In the genomic region with DNA sequence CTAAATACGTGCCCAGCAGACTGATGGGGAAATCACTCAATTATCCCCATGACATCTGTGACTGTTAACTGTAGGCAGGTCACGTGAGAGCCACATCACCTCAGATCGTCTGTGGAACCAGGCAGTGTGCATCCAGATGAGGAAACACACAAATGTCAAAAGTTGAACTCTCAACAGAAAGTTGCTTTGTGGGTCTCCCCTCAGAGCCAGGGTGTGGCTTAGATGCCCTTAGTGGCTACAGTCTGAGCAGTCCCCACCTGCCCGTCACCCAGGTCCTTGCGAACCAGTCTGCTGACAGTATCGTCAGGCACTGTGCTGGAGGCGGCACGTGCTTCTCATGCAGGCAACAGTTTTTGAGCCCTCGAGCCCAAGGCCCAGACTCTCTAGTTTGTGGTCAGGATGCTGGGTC, we compare ENCODE assay signal across 17 cellular contexts. TPM values are rescaled to one million over a fixed set of nuclear protein-coding genes. Genes with fewer than 3 reads are reported as not detected.
A peak's percentile ranks its signal among the peaks of the same experiment; 100 is the strongest.
DNase-seq lines count a peak whose midpoint lies in the region; ATAC-seq lines count a peak whose summit lies in the region.
"Had no signal": no experiment of that assay in that cellular context is flagged by ENCODE, and none has a peak within 500 bp of the region (broad histone marks: within the 10 kb centered on the region; RNA-seq: fewer than 3 reads in every experiment).

No MANE protein-coding gene starts in this region.

- no peak for ATAC-seq in activated T-cell treated with anti-CD3 and anti-CD28 coated beads, Interleukin-2, amount 50 U/mL, for 4 hours
- no peak for ATAC-seq in activated naive CD8-positive, alpha-beta T cell treated with anti-CD3 and anti-CD28 coated beads, Interleukin-2, amount 10 ng/mL, durations not matched to agents 7 days and 5 days (ENCODE audit: low read depth)
- peak; percentile 53 to 60 for ATAC-seq in stimulated activated naive B cell treated with anti-CD40 and anti-IgM and Interleukin-4, amounts not matched to agents 10 μg/mL and 1 μg/mL and 100 μg/mL, for 72 hours (replicated peaks)
- no peak for ATAC-seq in GM19452 (IDR thresholded peaks at IDR 0.05; ENCODE audit: unreplicated experiment)
- ATAC-seq: heart left ventricle, K562, Right ventricle myocardium inferior had no signal

- POLR2A ChIA-PET in activated naive CD8-positive, alpha-beta T cell treated with anti-CD3 and anti-CD28 coated beads, Interleukin-2, amount 10 ng/mL, durations not matched to agents 7 days and 5 days (lab: Charles Lee) = interaction anchor here (1.6 to 3.8 kb wide), 3 partner anchors 9 to 11 kb away, joined by 4 to 62 read pairs (median 39); partner anchors contain the start of genes HCFC1 and TMEM187

- DNase-seq in activated T-cell treated with anti-CD3 and anti-CD28 coated beads, Interleukin-2, amount 50 U/mL, for 4 hours = no peak
- no peak for DNase-seq in activated T-cell treated with anti-CD3 and anti-CD28 coated beads for 4 hours
- peak; percentile 48 for DNase-seq in NOMO-1 treated with DMSO at 0.1 percent for 48 hours (lab: John Stamatoyannopoulos, UW; ENCODE audit: unreplicated experiment)
- DNase-seq in activated naive CD8-positive, alpha-beta T cell treated with anti-CD3 and anti-CD28 coated beads, Interleukin-2, amount 10 ng/mL, durations not matched to agents 7 days and 5 days = peak; percentile 32
- peak; percentile 44 for DNase-seq in stimulated activated naive B cell treated with anti-CD40 and anti-IgM and Interleukin-4, amounts not matched to agents 10 μg/mL and 1 μg/mL and 100 μg/mL, for 72 hours
- DNase-seq in hypothalamus (lab: John Stamatoyannopoulos, UW) = no peak
- DNase-seq in NCI-H1694 treated with DMSO at 0.1 percent for 48 hours (lab: John Stamatoyannopoulos, UW) = no peak
- DNase-seq: anterior cingulate cortex, colonic mucosa, DMS153, heart left ventricle, kidney glomerular epithelial cell, NCI-H2029, NCI-H82 had no signal

- no peaks in the 10 kb centered on the region for H3K27me3 Mint-ChIP-seq in activated T-cell treated with anti-CD3 and anti-CD28 coated beads, Interleukin-2, amount 50 U/mL, for 4 hours (ENCODE audit: low read depth)
- H3K27me3 Mint-ChIP-seq in activated naive CD8-positive, alpha-beta T cell treated with anti-CD3 and anti-CD28 coated beads, Interleukin-2, amount 10 ng/mL, durations not matched to agents 7 days and 5 days = no peaks in the 10 kb centered on the region
- H3K27me3 Mint-ChIP-seq in stimulated activated naive B cell treated with anti-CD40 and anti-IgM and Interleukin-4, amounts not matched to agents 10 μg/mL and 1 μg/mL and 100 μg/mL, for 72 hours = no peaks in the 10 kb centered on the region

- peak overlapping the region; percentile 99 for H3K27ac Mint-ChIP-seq in activated naive CD8-positive, alpha-beta T cell treated with anti-CD3 and anti-CD28 coated beads, Interleukin-2, amount 10 ng/mL, durations not matched to agents 7 days and 5 days
- peak overlapping the region; percentile 96 for H3K27ac Mint-ChIP-seq in stimulated activated naive B cell treated with anti-CD40 and anti-IgM and Interleukin-4, amounts not matched to agents 10 μg/mL and 1 μg/mL and 100 μg/mL, for 72 hours

- H3K36me3 Mint-ChIP-seq in activated T-cell treated with anti-CD3 and anti-CD28 coated beads, Interleukin-2, amount 50 U/mL, for 4 hours (ENCODE audit: insufficient read depth) = no peaks in the 10 kb centered on the region
- H3K36me3 Mint-ChIP-seq in activated naive CD8-positive, alpha-beta T cell treated with anti-CD3 and anti-CD28 coated beads, Interleukin-2, amount 10 ng/mL, durations not matched to agents 7 days and 5 days = no peaks in the 10 kb centered on the region
- H3K36me3 Mint-ChIP-seq in stimulated activated naive B cell treated with anti-CD40 and anti-IgM and Interleukin-4, amounts not matched to agents 10 μg/mL and 1 μg/mL and 100 μg/mL, for 72 hours = peaks cover 0 to 9% of the 10 kb centered on the region in 2 donors

- peaks cover 48% of the 10 kb centered on the region for H3K4me1 Mint-ChIP-seq in activated T-cell treated with anti-CD3 and anti-CD28 coated beads, Interleukin-2, amount 50 U/mL, for 4 hours (ENCODE audit: low read depth)
- H3K4me1 Mint-ChIP-seq in activated naive CD8-positive, alpha-beta T cell treated with anti-CD3 and anti-CD28 coated beads, Interleukin-2, amount 10 ng/mL, durations not matched to agents 7 days and 5 days = peaks cover 39% of the 10 kb centered on the region
- H3K4me1 Mint-ChIP-seq in stimulated activated naive B cell treated with anti-CD40 and anti-IgM and Interleukin-4, amounts not matched to agents 10 μg/mL and 1 μg/mL and 100 μg/mL, for 72 hours = peaks cover 27 to 54% of the 10 kb centered on the region in 2 donors

- H3K4me3 Mint-ChIP-seq in activated T-cell treated with anti-CD3 and anti-CD28 coated beads, Interleukin-2, amount 50 U/mL, for 4 hours = peak overlapping the region; percentile 29
- H3K4me3 Mint-ChIP-seq in activated naive CD8-positive, alpha-beta T cell treated with anti-CD3 and anti-CD28 coated beads, Interleukin-2, amount 10 ng/mL, durations not matched to agents 7 days and 5 days = peak overlapping the region; percentile 63
- H3K4me3 Mint-ChIP-seq in stimulated activated naive B cell treated with anti-CD40 and anti-IgM and Interleukin-4, amounts not matched to agents 10 μg/mL and 1 μg/mL and 100 μg/mL, for 72 hours = peak overlapping the region in 1 of 2 donors; percentile 46

- H3K9me3 Mint-ChIP-seq in activated T-cell treated with anti-CD3 and anti-CD28 coated beads, Interleukin-2, amount 50 U/mL, for 4 hours = no peaks in the 10 kb centered on the region
- H3K9me3 Mint-ChIP-seq in activated naive CD8-positive, alpha-beta T cell treated with anti-CD3 and anti-CD28 coated beads, Interleukin-2, amount 10 ng/mL, durations not matched to agents 7 days and 5 days = no peaks in the 10 kb centered on the region
- H3K9me3 Mint-ChIP-seq in stimulated activated naive B cell treated with anti-CD40 and anti-IgM and Interleukin-4, amounts not matched to agents 10 μg/mL and 1 μg/mL and 100 μg/mL, for 72 hours = no peaks in the 10 kb centered on the region

RNA-seq across cellular contexts. Expression of gene TMEM187, which starts 10.8 kb away (rescaled TPM):
- 1 to 10 TPM; 2.0 to 2.7 (median 2.3) TPM for total RNA-seq in activated T-cell treated with anti-CD3 and anti-CD28 coated beads, Interleukin-2, amount 50 U/mL, for 4 hours
- 1 to 10 TPM; 8.6 to 9.7 TPM for total RNA-seq in activated naive CD8-positive, alpha-beta T cell treated with anti-CD3 and anti-CD28 coated beads, Interleukin-2, amount 10 ng/mL, durations not matched to agents 7 days and 5 days

RNA-seq across cellular contexts. Expression of gene HCFC1, which starts 11.7 kb away (rescaled TPM):
- total RNA-seq in activated T-cell treated with anti-CD3 and anti-CD28 coated beads, Interleukin-2, amount 50 U/mL, for 4 hours = 100 to 1,000 TPM; 140 to 162 (median 150) TPM
- 100 to 1,000 TPM; 101 to 107 TPM for total RNA-seq in activated naive CD8-positive, alpha-beta T cell treated with anti-CD3 and anti-CD28 coated beads, Interleukin-2, amount 10 ng/mL, durations not matched to agents 7 days and 5 days

RNA-seq across cellular contexts. Expression of gene IRAK1, which starts 36.4 kb away (rescaled TPM):
- total RNA-seq in activated T-cell treated with anti-CD3 and anti-CD28 coated beads, Interleukin-2, amount 50 U/mL, for 4 hours = 100 to 1,000 TPM; 258 to 273 (median 272) TPM
- 100 to 1,000 TPM; 127 to 135 TPM for total RNA-seq in activated naive CD8-positive, alpha-beta T cell treated with anti-CD3 and anti-CD28 coated beads, Interleukin-2, amount 10 ng/mL, durations not matched to agents 7 days and 5 days

RNA-seq across cellular contexts. Expression of gene RENBP, which starts 38.9 kb away (rescaled TPM):
- 10 to 100 TPM in 1 of 3 donors, 1 to 10 TPM in 2; 6.9 to 10.4 (median 8.6) TPM for total RNA-seq in activated T-cell treated with anti-CD3 and anti-CD28 coated beads, Interleukin-2, amount 50 U/mL, for 4 hours
- total RNA-seq in activated naive CD8-positive, alpha-beta T cell treated with anti-CD3 and anti-CD28 coated beads, Interleukin-2, amount 10 ng/mL, durations not matched to agents 7 days and 5 days = 10 to 100 TPM; 18.1 to 18.8 TPM

RNA-seq across cellular contexts. Expression of gene NAA10, which starts 48.5 kb away (rescaled TPM):
- 100 to 1,000 TPM; 190 to 224 (median 221) TPM for total RNA-seq in activated T-cell treated with anti-CD3 and anti-CD28 coated beads, Interleukin-2, amount 50 U/mL, for 4 hours
- total RNA-seq in activated naive CD8-positive, alpha-beta T cell treated with anti-CD3 and anti-CD28 coated beads, Interleukin-2, amount 10 ng/mL, durations not matched to agents 7 days and 5 days = 10 to 100 TPM; 79.5 to 84.3 TPM

Comparison
In these comparisons a context has a peak if more than half of its experiments do, and no peak if none do; other contexts are left out.
1. ATAC-seq: peak in stimulated activated naive B cell treated with anti-CD40 and anti-IgM and Interleukin-4, amounts not matched to agents 10 μg/mL and 1 μg/mL and 100 μg/mL, for 72 hours (2 of 2); none in activated T-cell treated with anti-CD3 and anti-CD28 coated beads, Interleukin-2, amount 50 U/mL, for 4 hours (0 of 2), activated naive CD8-positive, alpha-beta T cell treated with anti-CD3 and anti-CD28 coated beads, Interleukin-2, amount 10 ng/mL, durations not matched to agents 7 days and 5 days (single experiment) and GM19452 (single experiment).
2. DNase-seq: peak in NOMO-1 treated with DMSO at 0.1 percent for 48 hours (single experiment), activated naive CD8-positive, alpha-beta T cell treated with anti-CD3 and anti-CD28 coated beads, Interleukin-2, amount 10 ng/mL, durations not matched to agents 7 days and 5 days (single experiment) and stimulated activated naive B cell treated with anti-CD40 and anti-IgM and Interleukin-4, amounts not matched to agents 10 μg/mL and 1 μg/mL and 100 μg/mL, for 72 hours (single experiment); none in activated T-cell treated with anti-CD3 and anti-CD28 coated beads, Interleukin-2, amount 50 U/mL, for 4 hours (single experiment), activated T-cell treated with anti-CD3 and anti-CD28 coated beads for 4 hours (single experiment), hypothalamus (0 of 51) and NCI-H1694 treated with DMSO at 0.1 percent for 48 hours (single experiment).